ENCODE assay signal across 1 cellular context in the genomic region with DNA sequence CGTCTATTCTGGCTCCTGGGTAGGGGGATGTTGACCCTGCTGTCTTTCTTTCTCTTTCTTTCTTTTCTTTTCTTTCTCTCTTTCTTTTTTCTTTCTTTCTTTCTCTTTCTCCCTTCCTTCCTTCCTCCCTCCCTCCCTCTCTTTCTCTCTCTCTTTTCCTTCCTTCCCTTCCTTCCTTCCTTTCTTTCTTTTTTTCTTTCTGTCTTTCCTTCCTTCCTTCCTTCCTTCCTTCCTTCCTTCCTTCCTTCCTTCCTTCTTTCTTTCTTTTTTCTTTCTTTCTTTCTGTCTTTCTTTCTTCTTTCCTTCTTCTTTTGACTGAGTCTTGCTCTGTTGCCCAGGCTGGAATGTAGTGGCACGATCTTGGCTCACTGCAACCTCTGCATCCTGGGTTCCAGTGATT.
TF ChIP-seq lines count a peak whose summit lies in the region.

No MANE protein-coding gene starts in this region.

TF ChIP-seq in K562, 482 proteins besides CTCF, POLR2A, EP300 and RAD21 (continued from another document):
- TF ChIP-seq, protein P1, sequence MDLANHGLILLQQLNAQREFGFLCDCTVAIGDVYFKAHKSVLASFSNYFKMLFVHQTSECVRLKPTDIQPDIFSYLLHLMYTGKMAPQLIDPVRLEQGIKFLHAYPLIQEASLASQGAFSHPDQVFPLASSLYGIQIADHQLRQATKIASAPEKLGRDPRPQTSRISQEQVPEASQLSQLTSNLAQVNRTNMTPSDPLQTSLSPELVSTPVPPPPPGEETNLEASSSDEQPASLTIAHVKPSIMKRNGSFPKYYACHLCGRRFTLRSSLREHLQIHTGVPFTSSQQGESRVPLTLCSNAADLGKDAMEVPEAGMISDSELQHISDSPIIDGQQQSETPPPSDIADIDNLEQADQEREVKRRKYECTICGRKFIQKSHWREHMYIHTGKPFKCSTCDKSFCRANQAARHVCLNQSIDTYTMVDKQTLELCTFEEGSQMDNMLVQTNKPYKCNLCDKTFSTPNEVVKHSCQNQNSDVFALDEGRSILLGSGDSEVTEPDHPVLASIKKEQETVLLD (IDR thresholded peaks at IDR 0.05) = peak; percentile 41; the same call in 1 of the 2 replicates
- TF ChIP-seq MTA1 (IDR thresholded peaks at IDR 0.05; ENCODE audit: borderline replicate concordance) = 0 out of 2 replicates have a peak, but pooled peaks have one; percentile 24
- 0 out of 2 replicates have a peak, but pooled peaks have one; percentile 23 for TF ChIP-seq OTX1 (CRISPR knock-in tag; IDR thresholded peaks at IDR 0.05)
- 0 out of 2 replicates have a peak, but pooled peaks have one; percentile 35 for TF ChIP-seq THRB (CRISPR knock-in tag; conservative IDR thresholded peaks at IDR 0.05)
TF ChIP-seq in K562: peak in this region for 5; not testable (repeated sequence) for 477.
